In genomic region chr7:101740981-101741725, GRCh38 we compare ENCODE assay signal across 11 cellular contexts.
DNase-seq lines count a peak whose midpoint lies in the region; ATAC-seq and TF ChIP-seq lines count a peak whose summit lies in the region.
"Had no signal": no experiment of that assay in that cellular context is flagged by ENCODE, and none has a peak within 500 bp of the region (broad histone marks: within the 10 kb centered on the region; RNA-seq: fewer than 3 reads in every experiment).

No MANE protein-coding gene starts in this region.

- H3K9me3 ChIP-seq in T-helper 17 cell (ENCODE audit: control insufficient read depth, low read length, poor library complexity, severe bottlenecking) (no peaks in the 10 kb centered on the region), heart right ventricle (peaks cover 0 to under 1% (median 0%) of the 10 kb centered on the region in 11 donors)

- peak; percentile 9 to 42 for ATAC-seq in activated naive CD4-positive, alpha-beta T cell treated with anti-CD3 and anti-CD28 coated beads, Interleukin-2, amount 50 U/mL, for 72 hours
- ATAC-seq in HG03108 (IDR thresholded peaks at IDR 0.05; ENCODE audit: unreplicated experiment), result peak; percentile 73
- ATAC-seq in T-helper 17 cell, result peak; percentile 20
- peak; percentile 71 to 72 for ATAC-seq in stimulated activated naive B cell treated with anti-CD40 and anti-IgM and Interleukin-4, amounts not matched to agents 10 μg/mL and 1 μg/mL and 100 μg/mL, for 72 hours (replicated peaks)
- no peak for ATAC-seq in HG02798 (IDR thresholded peaks at IDR 0.05; ENCODE audit: poor library complexity, unreplicated experiment)
- ATAC-seq in heart right ventricle, result no peak
- ATAC-seq: foreskin keratinocyte had no signal

- 67 to 79% methylated on average over 9 of the region's 9 CpGs for WGBS in heart right ventricle, 2 donors

- peaks cover 7% of the 10 kb centered on the region for H3K4me1 Mint-ChIP-seq in T-helper 17 cell
- H3K4me1 Mint-ChIP-seq in stimulated activated naive B cell treated with anti-CD40 and anti-IgM and Interleukin-4, amounts not matched to agents 10 μg/mL and 1 μg/mL and 100 μg/mL, for 72 hours, result peaks cover 26 to 56% of the 10 kb centered on the region in 2 donors

- peaks cover 0 to 22% (median 12%) of the 10 kb centered on the region in 7 donors for H3K27me3 ChIP-seq in heart right ventricle

- intact Hi-C loops in heart right ventricle (cut with DNase I), result loop anchor here in 7 of 10 donors (5.0 to 10.0 kb wide), 4 partner anchors 64 to 76 kb away; partner anchors contain the start of gene CUX1 (in 3 of the 7)

- DNase-seq in activated naive CD4-positive, alpha-beta T cell treated with anti-CD3 and anti-CD28 coated beads, Interleukin-2, amount 50 U/mL, for 72 hours (ENCODE audit: low spot score in 2 of 2), result no peak
- no peak for DNase-seq in activated naive CD4-positive, alpha-beta T cell (lab: John Stamatoyannopoulos, UW)
- DNase-seq in T-helper 17 cell (no peak), heart right ventricle (no peak), globus pallidus (ENCODE audit: low spot score) (no peak)
- peak; percentile 9 for DNase-seq in stimulated activated naive B cell treated with anti-CD40 and anti-IgM and Interleukin-4, amounts not matched to agents 10 μg/mL and 1 μg/mL and 100 μg/mL, for 72 hours
- DNase-seq: C1 segment of cervical spinal cord, foreskin keratinocyte had no signal

- no peaks in the 10 kb centered on the region for H3K9me3 Mint-ChIP-seq in activated naive CD4-positive, alpha-beta T cell treated with anti-CD3 and anti-CD28 coated beads, Interleukin-2, amount 50 U/mL, for 72 hours
- H3K9me3 Mint-ChIP-seq in stimulated activated naive B cell treated with anti-CD40 and anti-IgM and Interleukin-4, amounts not matched to agents 10 μg/mL and 1 μg/mL and 100 μg/mL, for 72 hours, result no peaks in the 10 kb centered on the region
- H3K9me3 Mint-ChIP-seq: activated naive CD4-positive, alpha-beta T cell treated with anti-CD3 and anti-CD28 coated beads, Interleukin-2, amount 50 U/mL, for 24 hours had no signal

- no peaks in the 10 kb centered on the region for H3K27me3 Mint-ChIP-seq in T-helper 17 cell
- peaks cover 0 to 4% of the 10 kb centered on the region in 2 donors for H3K27me3 Mint-ChIP-seq in stimulated activated naive B cell treated with anti-CD40 and anti-IgM and Interleukin-4, amounts not matched to agents 10 μg/mL and 1 μg/mL and 100 μg/mL, for 72 hours
- H3K27me3 Mint-ChIP-seq: activated naive CD4-positive, alpha-beta T cell treated with anti-CD3 and anti-CD28 coated beads, Interleukin-2, amount 50 U/mL, for 24 hours had no signal

- H3K4me1 ChIP-seq in heart right ventricle, result peaks cover 0 to 31% (median 6%) of the 10 kb centered on the region in 9 donors
- H3K4me1 ChIP-seq: foreskin keratinocyte had no signal

- no peaks in the 10 kb centered on the region for H3K36me3 Mint-ChIP-seq in activated naive CD4-positive, alpha-beta T cell treated with anti-CD3 and anti-CD28 coated beads, Interleukin-2, amount 50 U/mL, for 72 hours
- H3K36me3 Mint-ChIP-seq in T-helper 17 cell (ENCODE audit: low read depth), result no peaks in the 10 kb centered on the region
- no peaks in the 10 kb centered on the region for H3K36me3 Mint-ChIP-seq in stimulated activated naive B cell treated with anti-CD40 and anti-IgM and Interleukin-4, amounts not matched to agents 10 μg/mL and 1 μg/mL and 100 μg/mL, for 72 hours
- H3K36me3 Mint-ChIP-seq: activated naive CD4-positive, alpha-beta T cell treated with anti-CD3 and anti-CD28 coated beads, Interleukin-2, amount 50 U/mL, for 24 hours had no signal

- no peak for TF ChIP-seq CTCF in heart right ventricle (IDR thresholded peaks at IDR 0.05)

- no peak overlapping the region for H3K4me3 ChIP-seq in heart right ventricle

- H3K27ac ChIP-seq in heart right ventricle, result no peak overlapping the region
- H3K27ac ChIP-seq: foreskin keratinocyte had no signal

- H3K4me3 Mint-ChIP-seq in T-helper 17 cell, result no peak overlapping the region
- H3K4me3 Mint-ChIP-seq in stimulated activated naive B cell treated with anti-CD40 and anti-IgM and Interleukin-4, amounts not matched to agents 10 μg/mL and 1 μg/mL and 100 μg/mL, for 72 hours, result peak overlapping the region; percentile 61 to 69
- H3K4me3 Mint-ChIP-seq: activated naive CD4-positive, alpha-beta T cell treated with anti-CD3 and anti-CD28 coated beads, Interleukin-2, amount 50 U/mL, for 24 hours had no signal

- H3K36me3 ChIP-seq in heart right ventricle, result no peaks in the 10 kb centered on the region

- H3K27ac Mint-ChIP-seq in activated naive CD4-positive, alpha-beta T cell treated with anti-CD3 and anti-CD28 coated beads, Interleukin-2, amount 50 U/mL, for 72 hours, result peak overlapping the region in 1 of 2 donors; percentile 44
- H3K27ac Mint-ChIP-seq in T-helper 17 cell, result peak overlapping the region; percentile 16
- H3K27ac Mint-ChIP-seq in stimulated activated naive B cell treated with anti-CD40 and anti-IgM and Interleukin-4, amounts not matched to agents 10 μg/mL and 1 μg/mL and 100 μg/mL, for 72 hours, result peak overlapping the region; percentile 81
- H3K27ac Mint-ChIP-seq: activated naive CD4-positive, alpha-beta T cell treated with anti-CD3 and anti-CD28 coated beads, Interleukin-2, amount 50 U/mL, for 24 hours had no signal

Comparison
In these comparisons a context has a peak if more than half of its experiments do, and no peak if none do; other contexts are left out.
1. ATAC-seq: peak in activated naive CD4-positive, alpha-beta T cell treated with anti-CD3 and anti-CD28 coated beads, Interleukin-2, amount 50 U/mL, for 72 hours (2 of 2), HG03108 (single experiment), T-helper 17 cell (single experiment) and stimulated activated naive B cell treated with anti-CD40 and anti-IgM and Interleukin-4, amounts not matched to agents 10 μg/mL and 1 μg/mL and 100 μg/mL, for 72 hours (2 of 2); none in HG02798 (single experiment) and heart right ventricle (0 of 8).